24 cellular contexts compared by ENCODE assay signal in the genomic region with DNA sequence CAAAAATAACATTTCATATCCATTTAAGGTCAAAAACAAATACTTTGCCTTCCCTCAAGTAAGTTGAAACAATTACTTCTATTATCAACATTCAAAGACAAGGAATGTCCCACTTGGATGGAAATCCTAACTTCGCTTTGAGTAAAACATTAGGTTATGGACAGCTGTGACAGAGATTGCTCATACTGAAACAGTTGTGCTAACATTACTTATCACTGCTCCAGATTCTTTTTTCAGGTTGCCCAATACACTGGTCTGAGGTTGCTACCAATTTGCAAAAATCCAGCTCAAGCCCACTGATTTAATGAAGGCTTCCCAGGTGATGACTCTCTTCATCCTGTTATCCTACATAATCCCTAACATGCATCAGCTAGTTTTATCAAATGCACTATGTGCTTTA.
DNase-seq lines count a peak whose midpoint lies in the region; ATAC-seq and TF ChIP-seq lines count a peak whose summit lies in the region.
"Had no signal": no experiment of that assay in that cellular context is flagged by ENCODE, and none has a peak within 500 bp of the region (broad histone marks: within the 10 kb centered on the region; RNA-seq: fewer than 3 reads in every experiment).

No MANE protein-coding gene starts in this region.

- peak; percentile 45 for DNase-seq in NCI-H82 (lab: John Stamatoyannopoulos, UW)
- DNase-seq in NCI-H82 treated with DMSO at 0.1 percent for 48 hours (lab: John Stamatoyannopoulos, UW; ENCODE audit: unreplicated experiment), result no peak
- DNase-seq in endothelial cell (ENCODE audit: low spot score), result no peak
- DNase-seq in iris pigment epithelial cell (ENCODE audit: low read depth), result peak; percentile 16
- DNase-seq in activated CD4-positive, alpha-beta memory T cell treated with anti-CD3 and anti-CD28 coated beads for 36 hours, result no peak
- DNase-seq in AML-193 (lab: John Stamatoyannopoulos, UW), result no peak
- DNase-seq: BE2C; CD8-positive, alpha-beta memory T cell; DMS79 treated with DMSO at 0.1 percent for 48 hours; GF-D8; GM23248; H9; NCI-H1105; NCI-H1436 treated with DMSO at 0.1 percent for 48 hours; NCI-H187 treated with DMSO at 0.1 percent for 48 hours; NCI-H2171 treated with DMSO at 0.1 percent for 48 hours; NCI-H345; NCI-H524; NCI-H774; Right ventricle myocardium superior; RPMI8226 had no signal

- H3K27ac Mint-ChIP-seq in endothelial cell (ENCODE audit: unreplicated experiment), result peak overlapping the region; percentile 31
- H3K27ac Mint-ChIP-seq in activated CD4-positive, alpha-beta memory T cell treated with anti-CD3 and anti-CD28 coated beads for 36 hours, result no peak overlapping the region
- H3K27ac Mint-ChIP-seq: H9, IgD-negative memory B cell had no signal

- POLR2A ChIA-PET in activated CD4-positive, alpha-beta memory T cell treated with anti-CD3 and anti-CD28 coated beads for 36 hours (lab: Charles Lee), result no interaction called here

- intact Hi-C loops in activated CD4-positive, alpha-beta memory T cell treated with anti-CD3 and anti-CD28 coated beads for 36 hours (cut with micrococcal nuclease), result no loop called here

- no peaks in the 10 kb centered on the region for H3K27me3 Mint-ChIP-seq in endothelial cell (ENCODE audit: unreplicated experiment)
- H3K27me3 Mint-ChIP-seq in activated CD4-positive, alpha-beta memory T cell treated with anti-CD3 and anti-CD28 coated beads for 36 hours, result no peaks in the 10 kb centered on the region
- H3K27me3 Mint-ChIP-seq: CD8-positive, alpha-beta memory T cell; IgD-negative memory B cell had no signal

- no peaks in the 10 kb centered on the region for H3K9me3 Mint-ChIP-seq in endothelial cell (ENCODE audit: unreplicated experiment)
- H3K9me3 Mint-ChIP-seq in activated CD4-positive, alpha-beta memory T cell treated with anti-CD3 and anti-CD28 coated beads for 36 hours, result no peaks in the 10 kb centered on the region
- H3K9me3 Mint-ChIP-seq: CD14-positive monocyte; CD8-positive, alpha-beta memory T cell; H9; IgD-negative memory B cell had no signal

- H3K4me1 Mint-ChIP-seq in endothelial cell (ENCODE audit: unreplicated experiment), result peaks cover 5% of the 10 kb centered on the region
- no peaks in the 10 kb centered on the region for H3K4me1 Mint-ChIP-seq in activated CD4-positive, alpha-beta memory T cell treated with anti-CD3 and anti-CD28 coated beads for 36 hours (ENCODE audit: low read depth)
- H3K4me1 Mint-ChIP-seq: CD8-positive, alpha-beta memory T cell; H9 had no signal

- H3K4me3 Mint-ChIP-seq in endothelial cell (ENCODE audit: unreplicated experiment), result no peak overlapping the region
- H3K4me3 Mint-ChIP-seq in activated CD4-positive, alpha-beta memory T cell treated with anti-CD3 and anti-CD28 coated beads for 36 hours, result no peak overlapping the region
- H3K4me3 Mint-ChIP-seq: CD14-positive monocyte; CD8-positive, alpha-beta memory T cell; H9; IgD-negative memory B cell had no signal

- TF ChIP-seq CTCF in endothelial cell (IDR thresholded peaks at IDR 0.05; ENCODE audit: unreplicated experiment), result no peak

- peaks cover 38% of the 10 kb centered on the region for H3K36me3 Mint-ChIP-seq in endothelial cell (ENCODE audit: low read depth, unreplicated experiment)
- peaks cover 28% of the 10 kb centered on the region for H3K36me3 Mint-ChIP-seq in activated CD4-positive, alpha-beta memory T cell treated with anti-CD3 and anti-CD28 coated beads for 36 hours

- CTCF ChIA-PET in activated CD4-positive, alpha-beta memory T cell treated with anti-CD3 and anti-CD28 coated beads for 36 hours (lab: Charles Lee), result interaction anchor here (1.1 to 1.5 kb wide), 2 partner anchors 124 to 171 kb away, joined by 3 to 4 read pairs; no protein-coding TSS in a partner anchor

- no peak for ATAC-seq in HG03159 (IDR thresholded peaks at IDR 0.05; ENCODE audit: unreplicated experiment)

Comparison
In these comparisons a context has a peak if more than half of its experiments do, and no peak if none do; other contexts are left out.
1. DNase-seq: peak in NCI-H82 (single experiment) and iris pigment epithelial cell (single experiment); none in NCI-H82 treated with DMSO at 0.1 percent for 48 hours (single experiment), endothelial cell (single experiment), activated CD4-positive, alpha-beta memory T cell treated with anti-CD3 and anti-CD28 coated beads for 36 hours (single experiment) and AML-193 (0 of 2).